ENCODE assay signal across 22 cellular contexts in the genomic region with DNA sequence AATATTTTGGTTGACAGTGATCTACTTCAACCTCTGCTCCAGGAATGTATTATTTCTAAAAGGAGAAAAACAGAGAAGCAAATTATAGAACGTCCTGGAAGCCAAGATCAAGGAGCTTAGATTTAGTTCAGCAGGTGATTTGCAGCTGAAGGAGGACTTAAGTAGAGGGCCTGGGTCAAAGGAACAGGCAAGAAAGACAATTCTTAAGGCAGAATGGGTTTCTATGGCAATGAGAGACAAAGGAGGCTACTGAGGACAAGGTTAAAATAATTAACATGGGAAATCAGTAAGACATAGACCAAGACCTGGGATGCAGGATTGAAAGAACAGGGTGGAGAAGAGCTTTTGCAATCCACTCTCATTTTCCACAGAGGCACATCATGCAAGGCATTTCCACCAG.
"Had no signal": no experiment of that assay in that cellular context is flagged by ENCODE, and none has a peak within 500 bp of the region (broad histone marks: within the 10 kb centered on the region; RNA-seq: fewer than 3 reads in every experiment).

No MANE protein-coding gene starts in this region.

- H3K27me3 Mint-ChIP-seq: activated naive CD8-positive, alpha-beta T cell; central memory CD8-positive, alpha-beta T cell; effector memory CD8-positive, alpha-beta T cell had no signal

- H3K9me3 Mint-ChIP-seq: central memory CD8-positive, alpha-beta T cell; effector memory CD8-positive, alpha-beta T cell had no signal

- H3K27ac ChIP-seq: adrenal gland, breast epithelium, dorsolateral prefrontal cortex, ovary, psoas muscle, thyroid gland, VCaP had no signal

- H3K4me3 ChIP-seq: adrenal gland, breast epithelium, dorsolateral prefrontal cortex, mucosa of descending colon, ovary, psoas muscle, thyroid gland had no signal

- H3K9me3 ChIP-seq: adrenal gland, breast epithelium, mucosa of descending colon, ovary, psoas muscle, thyroid gland had no signal

- H3K4me3 Mint-ChIP-seq: activated CD8-positive, alpha-beta T cell treated with anti-CD3 and anti-CD28 coated beads, Interleukin-2, amount 10 ng/mL, durations not matched to agents 7 days and 5 days; activated naive CD8-positive, alpha-beta T cell; central memory CD8-positive, alpha-beta T cell; effector memory CD8-positive, alpha-beta T cell had no signal

- H3K36me3 ChIP-seq: adrenal gland, breast epithelium, ovary, thyroid gland had no signal

- H3K27ac Mint-ChIP-seq: activated CD8-positive, alpha-beta T cell treated with anti-CD3 and anti-CD28 coated beads, Interleukin-2, amount 10 ng/mL, durations not matched to agents 7 days and 5 days; activated naive CD8-positive, alpha-beta T cell; effector memory CD8-positive, alpha-beta T cell had no signal

- H3K27me3 ChIP-seq: adrenal gland, breast epithelium, dorsolateral prefrontal cortex, ovary, thyroid gland had no signal

- DNase-seq: activated CD4-positive, alpha-beta T cell treated with anti-CD3 and anti-CD28 coated beads for 1 hour; activated CD4-positive, alpha-beta T cell treated with anti-CD3 and anti-CD28 coated beads, Interleukin-2, amount 50 U/mL, for 1 hour; activated CD8-positive, alpha-beta T cell treated with anti-CD3 and anti-CD28 coated beads, Interleukin-2, amount 10 ng/mL, durations not matched to agents 7 days and 5 days; adrenal gland; dorsolateral prefrontal cortex; effector memory CD8-positive, alpha-beta T cell; foreskin melanocyte; islet precursor cell; left cardiac atrium; mesenchymal stem cell; mucosa of descending colon; ovary; psoas muscle; right cardiac atrium; stimulated activated CD4-positive, alpha-beta T cell treated with anti-CD3 and anti-CD28 coated beads, Interleukin-4, amount 100 ng/mL, for 4 hours; stimulated activated naive CD8-positive, alpha-beta T cell treated with anti-CD3 and anti-CD28 coated beads, Interleukin-15, Interleukin-2, amounts not matched to agents 100 U/mL and 50 U/mL, for 24 hours; substantia nigra; thyroid gland had no signal
